In genomic region chr3:132730891-132731580, GRCh38 we compare ENCODE assay signal across 8 cellular contexts. TPM values are rescaled to one million over a fixed set of nuclear protein-coding genes. Genes with fewer than 3 reads are reported as not detected.
DNase-seq lines count a peak whose midpoint lies in the region; ATAC-seq, FAIRE-seq and TF ChIP-seq lines count a peak whose summit lies in the region.

No MANE protein-coding gene starts in this region.

- no peak overlapping the region for H3K56ac ChIP-seq in mesendoderm (ENCODE audit: low read length)

- peak; percentile 69 for TF ChIP-seq CTCF in D721Med (IDR thresholded peaks at IDR 0.05; ENCODE audit: insufficient read depth, missing control alignments)

- ATAC-seq in HG03280 (IDR thresholded peaks at IDR 0.05; ENCODE audit: unreplicated experiment) = peak; percentile 50
- ATAC-seq in HG03378 (IDR thresholded peaks at IDR 0.05; ENCODE audit: unreplicated experiment) = no peak

- no peaks in the 10 kb centered on the region for H3K36me3 ChIP-seq in mesendoderm (ENCODE audit: control insufficient read depth, insufficient read depth, low read length)

- no peak overlapping the region for H3K23ac ChIP-seq in mesendoderm (ENCODE audit: low read length)

- H4K5ac ChIP-seq in mesendoderm (ENCODE audit: low read length) = no peak overlapping the region

- FAIRE-seq in D721Med (lab: Jason Lieb, UNC) = peak; percentile 66

- no peak overlapping the region for H3K4me2 ChIP-seq in mesendoderm (ENCODE audit: low read length)

- no peak for DNase-seq in D721Med (ENCODE audit: insufficient read length, low spot score)
- peak; percentile 49 for DNase-seq in NCI-H774 (lab: John Stamatoyannopoulos, UW)
- DNase-seq in cerebellum (ENCODE audit: low spot score) = peak; percentile 33
- peak; percentile 74 for DNase-seq in mesendoderm
- no peak for DNase-seq in stimulated activated naive CD4-positive, alpha-beta T cell (lab: John Stamatoyannopoulos, UW)
- no peak for DNase-seq in activated gamma-delta T cell (lab: John Stamatoyannopoulos, UW)

- no peak overlapping the region for H2AK5ac ChIP-seq in mesendoderm (ENCODE audit: low read length)

- no CpG with 5 or more reads among the region's 2 CpGs for WGBS in mesendoderm (ENCODE audit: extremely low coverage, insufficient coverage, low lambda C conversion rate)

- H2BK15ac ChIP-seq in mesendoderm (replicated peaks; ENCODE audit: low read depth) = no peak overlapping the region

- H3K27me3 ChIP-seq in mesendoderm (ENCODE audit: insufficient read depth, low read length, poor library complexity) = no peaks in the 10 kb centered on the region

- no peak overlapping the region for H2BK120ac ChIP-seq in mesendoderm (ENCODE audit: low read depth, low read length)

- no peaks in the 10 kb centered on the region for H3K79me2 ChIP-seq in mesendoderm (ENCODE audit: control insufficient read depth, insufficient read depth, low read length)

- no peak overlapping the region for H4K8ac ChIP-seq in mesendoderm (ENCODE audit: low read depth, low read length)

- no peaks in the 10 kb centered on the region for H3K4me1 ChIP-seq in mesendoderm (ENCODE audit: control insufficient read depth, low read depth, low read length)

- H3K4me3 ChIP-seq in mesendoderm (ENCODE audit: low read length) = no peak overlapping the region

- H3K27ac ChIP-seq in mesendoderm (ENCODE audit: low read depth, low read length) = no peak overlapping the region

- H3K18ac ChIP-seq in mesendoderm (ENCODE audit: low read length) = no peak overlapping the region

- no peak overlapping the region for H2BK5ac ChIP-seq in mesendoderm (ENCODE audit: low read length)

- H3K4ac ChIP-seq in mesendoderm (ENCODE audit: low read depth, low read length) = no peak overlapping the region

- H3K9ac ChIP-seq in mesendoderm (ENCODE audit: low read length) = no peak overlapping the region

- H3K79me1 ChIP-seq in mesendoderm (ENCODE audit: low read length) = no peaks in the 10 kb centered on the region

RNA-seq across cellular contexts. Expression of gene NPHP3, which starts 8.8 kb away (rescaled TPM):
- 23.7 TPM for total RNA-seq in cerebellum
- polyA plus RNA-seq in mesendoderm (2013, experiment 1 of 2) = 6.6 TPM
- polyA plus RNA-seq in mesendoderm (2013, experiment 2 of 2) = 6.8 TPM

Comparison
In these comparisons a context has a peak if more than half of its experiments do, and no peak if none do; other contexts are left out.
1. DNase-seq: peak in NCI-H774 (single experiment), cerebellum (single experiment) and mesendoderm (single experiment); none in D721Med (single experiment), stimulated activated naive CD4-positive, alpha-beta T cell (0 of 6) and activated gamma-delta T cell (single experiment).